Comparison of ENCODE assay signal across 7 cellular contexts in genomic region chr18:41955688-41956087, GRCh38. TPM values are rescaled to one million over a fixed set of nuclear protein-coding genes. Genes with fewer than 3 reads are reported as not detected.
A peak's percentile ranks its signal among the peaks of the same experiment; 100 is the strongest.
DNase-seq lines count a peak whose midpoint lies in the region; ATAC-seq and TF ChIP-seq lines count a peak whose summit lies in the region.

No MANE protein-coding gene starts in this region.

- DNase-seq in HAP-1 (ENCODE audit: low spot score in 2 of 2): no peak
- DNase-seq in SK-N-SH: peak; percentile 15
- DNase-seq in foreskin fibroblast: no peak
- DNase-seq in activated CD4-positive, alpha-beta T cell treated with anti-CD3 and anti-CD28 coated beads for 4 hours: no peak
- no peak for DNase-seq in foreskin melanocyte

- WGBS in SK-N-SH (ENCODE audit: low lambda C conversion rate): 2% methylated on average over 11 of the region's 11 CpGs

- H2AFZ ChIP-seq in SK-N-SH (ENCODE audit: low read depth): peak overlapping the region; percentile 94; the same call in 1 of the 2 replicates

- peaks cover 57% of the 10 kb centered on the region for H3K79me2 ChIP-seq in SK-N-SH (ENCODE audit: insufficient read depth)

- no peaks in the 10 kb centered on the region for H3K9me2 ChIP-seq in SK-N-SH

- no peaks in the 10 kb centered on the region for H3F3A ChIP-seq in SK-N-SH (replicated peaks; ENCODE audit: insufficient read depth)

- H3K4me3 ChIP-seq in HAP-1 (peak overlapping the region; percentile 71), SK-N-SH (ENCODE audit: low read depth in 2 of 2, low read length in 1 of 2) (peak overlapping the region; percentile 67 to 90), foreskin fibroblast (ENCODE audit: low read depth in 1 of 2, low read length in 2 of 2) (peak overlapping the region; percentile 82 to 88), skin epidermis (peak overlapping the region; percentile 63 to 91 (median 87))

- CTCF ChIA-PET in SK-N-SH (lab: Yijun Ruan, JAX): interaction anchor here (0.9 kb wide), 1 partner anchor 73 kb away, joined by 6 read pairs; no protein-coding TSS in a partner anchor

- peak overlapping the region; percentile 86 for H3K9ac ChIP-seq in SK-N-SH

- POLR2A ChIA-PET in SK-N-SH (lab: Yijun Ruan, JAX): no interaction called here

- H3K36me3 ChIP-seq in HAP-1 (replicated peaks) (peaks cover 11% of the 10 kb centered on the region), SK-N-SH (replicated peaks in 1 of 2; ENCODE audit: control insufficient read depth in 1 of 2, insufficient read depth in 2 of 2, low read length in 1 of 2) (peaks cover 30 to 36% of the 10 kb centered on the region in 2 experiments)

- ATAC-seq in HG03108 (IDR thresholded peaks at IDR 0.05; ENCODE audit: unreplicated experiment): no peak

- no peak for TF ChIP-seq EP300 in SK-N-SH (IDR thresholded peaks at IDR 0.05; ENCODE audit: borderline replicate concordance in 1 of 2, low read depth in 1 of 2, low read length in 1 of 2)

- H3K9me3 ChIP-seq in HAP-1: no peaks in the 10 kb centered on the region
- H3K9me3 ChIP-seq in SK-N-SH: no peaks in the 10 kb centered on the region

- H3K4me1 ChIP-seq in HAP-1 (peaks cover 4% of the 10 kb centered on the region), SK-N-SH (ENCODE audit: control insufficient read depth in 1 of 2, insufficient read depth in 2 of 2, low read depth in 1 of 2, low read length in 1 of 2) (peaks cover 0 to 10% of the 10 kb centered on the region in 2 experiments; a peak in 3 of 4 replicates)

- TF ChIP-seq CTCF in SK-N-SH (IDR thresholded peaks at IDR 0.05) (no peak), foreskin fibroblast (IDR thresholded peaks at IDR 0.05; ENCODE audit: low read depth, low read length) (no peak)

- peak overlapping the region; percentile 83 for H3K4me2 ChIP-seq in SK-N-SH

- no peak for TF ChIP-seq RAD21 in SK-N-SH (IDR thresholded peaks at IDR 0.05; ENCODE audit: low read length)

- peaks cover 14% of the 10 kb centered on the region; the same call in 1 of the 2 replicates for H4K20me1 ChIP-seq in SK-N-SH (ENCODE audit: insufficient read depth)

- H3K27ac ChIP-seq in SK-N-SH (ENCODE audit: low read depth in 2 of 2, low read length in 1 of 2): peak overlapping the region; percentile 53 to 73; a peak in 3 of 4 replicates
- peak overlapping the region; percentile 36 to 90 (median 81) for H3K27ac ChIP-seq in skin epidermis

- H3K27me3 ChIP-seq in HAP-1 (ENCODE audit: low read depth) (peaks cover 5% of the 10 kb centered on the region; the same call in 1 of the 2 replicates), SK-N-SH (ENCODE audit: insufficient read depth) (no peaks in the 10 kb centered on the region)

- in situ Hi-C loops in HAP-1 (cut with MboI; ENCODE audit: low sequenced_read_pairs): no loop called here

TF ChIP-seq in SK-N-SH, 30 proteins besides CTCF, POLR2A, EP300 and RAD21:
- TF ChIP-seq MXI1 (IDR thresholded peaks at IDR 0.05; ENCODE audit: low read depth, low read length) (0 out of 2 replicates have a peak, but pooled peaks have one; percentile 6), GATA2 (CRISPR knock-in tag; IDR thresholded peaks at IDR 0.05) (no peak), MAX (IDR thresholded peaks at IDR 0.05; ENCODE audit: low read depth) (peak; percentile 25; the same call in 1 of the 2 replicates)
TF ChIP-seq in SK-N-SH: peak in this region for 2.

RNA-seq across cellular contexts. Expression of gene PIK3C3, which starts 0.7 kb away (rescaled TPM):
- polyA plus RNA-seq in SK-N-SH (2012; rRNA removed): 26.9 and 38.7 TPM in 2 replicates
- polyA plus RNA-seq in SK-N-SH (2012; cell fraction: cytosol; rRNA removed): 40.9 and 52.6 TPM in 2 replicates
- polyA plus RNA-seq in SK-N-SH (2012; cell fraction: nucleus; rRNA removed): 37.3 and 55.4 TPM in 2 replicates
